27 cellular contexts compared by ENCODE assay signal in the genomic region with DNA sequence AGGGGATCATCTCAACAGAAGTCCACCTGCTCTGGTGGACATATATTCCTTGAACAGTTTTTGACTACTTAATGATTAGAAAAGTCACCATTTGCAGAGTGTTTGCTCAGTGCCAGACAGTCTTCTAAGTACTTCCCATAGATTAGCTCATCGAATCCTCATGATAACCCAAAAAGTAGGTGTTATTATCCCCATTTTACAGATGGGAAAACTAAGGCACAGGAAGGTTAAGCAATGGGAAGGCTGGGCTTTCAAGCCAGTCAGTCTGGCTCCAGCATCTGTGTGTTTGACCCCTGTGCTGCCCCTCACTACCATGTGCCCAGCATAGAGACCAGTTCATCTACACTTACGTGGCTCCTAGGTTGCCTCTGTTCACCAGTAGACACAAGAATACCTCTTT.
"Had no signal": no experiment of that assay in that cellular context is flagged by ENCODE, and none has a peak within 500 bp of the region (broad histone marks: within the 10 kb centered on the region; RNA-seq: fewer than 3 reads in every experiment).

No MANE protein-coding gene starts in this region.

- H3K27ac Mint-ChIP-seq: dendritic cell treated with granulocyte-macrophage colony-stimulating factor and Interleukin-4, amounts not matched to agents 40 ng/mL and 50 ng/mL, for 4 days; effector memory CD8-positive, alpha-beta T cell; endodermal cell; mesothelial cell of epicardium had no signal

- H3K36me3 Mint-ChIP-seq: mesothelial cell of epicardium had no signal

- H3K36me3 ChIP-seq: colonic mucosa, esophagus squamous epithelium, gastrocnemius medialis, heart right ventricle, left lung, lower lobe of right lung had no signal

- H3K27me3 ChIP-seq: colonic mucosa, gastrocnemius medialis, left lung had no signal

- H3K4me3 Mint-ChIP-seq: dendritic cell treated with granulocyte-macrophage colony-stimulating factor and Interleukin-4, amounts not matched to agents 40 ng/mL and 50 ng/mL, for 4 days; effector memory CD8-positive, alpha-beta T cell; endodermal cell; mesothelial cell of epicardium had no signal

- H3K9me3 ChIP-seq: colonic mucosa, esophagus squamous epithelium, gastrocnemius medialis, heart right ventricle, left lung, lower lobe of right lung, mucosa of descending colon had no signal

- H3K4me1 ChIP-seq: colonic mucosa, esophagus squamous epithelium, gastrocnemius medialis, left lung had no signal

- ATAC-seq: effector memory CD8-positive, alpha-beta T cell; esophagus mucosa; gastrocnemius medialis; left cardiac atrium; left ventricle myocardium superior; mucosa of descending colon had no signal

- FAIRE-seq: endometrium, islet of Langerhans, keratinocyte had no signal

- DNase-seq: colonic mucosa; cortex of kidney; effector CD8-positive, alpha-beta T cell; effector memory CD8-positive, alpha-beta T cell; endodermal cell; erythroblast; esophagus squamous epithelium; foreskin fibroblast; foreskin melanocyte; gastrocnemius medialis; glutamatergic neuron; head of caudate nucleus; heart right ventricle; hippocampal formation; left cardiac atrium; left lung; left ventricle myocardium superior; lower lobe of right lung; mesenchymal stem cell; mucosa of descending colon had no signal

- H3K9me3 Mint-ChIP-seq: dendritic cell treated with granulocyte-macrophage colony-stimulating factor and Interleukin-4, amounts not matched to agents 40 ng/mL and 50 ng/mL, for 4 days; effector memory CD8-positive, alpha-beta T cell; endodermal cell; mesothelial cell of epicardium had no signal

- H3K27ac ChIP-seq: colonic mucosa, epithelial cell of prostate, esophagus squamous epithelium, gastrocnemius medialis, heart right ventricle, left lung, lower lobe of right lung had no signal

- H3K4me3 ChIP-seq: colonic mucosa, esophagus squamous epithelium, gastrocnemius medialis, heart right ventricle, left lung, lower lobe of right lung, mucosa of descending colon had no signal
